Comparison of ENCODE assay signal across 1 cellular context in genomic region chr19:46818812-46819211, GRCh38.
A peak's percentile ranks its signal among the peaks of the same experiment; 100 is the strongest.
TF ChIP-seq lines count a peak whose summit lies in the region.

No MANE protein-coding gene starts in this region.

TF ChIP-seq in H1, 55 proteins besides CTCF, POLR2A, EP300 and RAD21:
- TF ChIP-seq FOSL1 (IDR thresholded peaks at IDR 0.05; ENCODE audit: insufficient read depth, low read depth, low read length) (no peak), NRF1 (IDR thresholded peaks at IDR 0.05; ENCODE audit: low read depth, low read length) (no peak), RBBP5 (IDR thresholded peaks at IDR 0.05; ENCODE audit: borderline replicate concordance, low read depth, low read length) (no peak), HDAC2 (IDR thresholded peaks at IDR 0.05; ENCODE audit: borderline replicate concordance in 1 of 2, low read depth in 2 of 2, low read length in 2 of 2) (no peak), CBX8 (IDR thresholded peaks at IDR 0.05; ENCODE audit: borderline replicate concordance, low read depth, low read length) (no peak), MAFK (IDR thresholded peaks at IDR 0.05; ENCODE audit: low read depth, low read length) (no peak), USF2 (IDR thresholded peaks at IDR 0.05; ENCODE audit: low read length) (no peak), SRF (IDR thresholded peaks at IDR 0.05; ENCODE audit: low read depth, low read length) (no peak), YY1 (IDR thresholded peaks at IDR 0.05; ENCODE audit: low read depth, low read length) (no peak), CREB1 (IDR thresholded peaks at IDR 0.05) (no peak), SP1 (IDR thresholded peaks at IDR 0.05; ENCODE audit: low read depth, low read length) (peak; percentile 97), JUND (IDR thresholded peaks at IDR 0.05; ENCODE audit: low read length) (no peak), E2F6 (IDR thresholded peaks at IDR 0.05) (no peak), ZNF274 (IDR thresholded peaks at IDR 0.05; ENCODE audit: borderline replicate concordance, extremely low read depth, low read length) (no peak), CHD2 (IDR thresholded peaks at IDR 0.05; ENCODE audit: low read length) (peak; percentile 80), RFX5 (IDR thresholded peaks at IDR 0.05; ENCODE audit: borderline replicate concordance, low read depth, low read length) (no peak)
